8 cellular contexts compared by ENCODE assay signal in genomic region chr12:107760207-107760816, GRCh38. TPM values are rescaled to one million over a fixed set of nuclear protein-coding genes. Genes with fewer than 3 reads are reported as not detected.
DNase-seq lines count a peak whose midpoint lies in the region; ATAC-seq, FAIRE-seq and TF ChIP-seq lines count a peak whose summit lies in the region.

No MANE protein-coding gene starts in this region.

- H3K27me3 Mint-ChIP-seq in activated naive CD8-positive, alpha-beta T cell = no peaks in the 10 kb centered on the region

- CTCF ChIA-PET in A549 (lab: Yijun Ruan, JAX) = interaction anchor here (0.6 to 1.3 kb wide), 4 partner anchors 18 to 731 kb away, joined by 3 to 7 read pairs (median 4); no protein-coding TSS in a partner anchor

- no peak for FAIRE-seq in A549 (lab: Jason Lieb, UNC)

- TF ChIP-seq POLR2A in A549 (IDR thresholded peaks at IDR 0.05; ENCODE audit: low read length) (no peak), gastrocnemius medialis (IDR thresholded peaks at IDR 0.05) (no peak)

- H3K36me3 ChIP-seq in NT2/D1 (ENCODE audit: insufficient read depth, insufficient read length, low read length) (peaks cover 35% of the 10 kb centered on the region), hepatocyte (replicated peaks; ENCODE audit: insufficient read depth, low read depth) (peaks cover under 1% of the 10 kb centered on the region), gastrocnemius medialis (peaks cover 0 to 22% of the 10 kb centered on the region in 2 donors)

- H3K9me3 Mint-ChIP-seq in activated naive CD8-positive, alpha-beta T cell (ENCODE audit: low read depth) = no peaks in the 10 kb centered on the region

- peak overlapping the region; percentile 75 for H3K27ac Mint-ChIP-seq in activated naive CD8-positive, alpha-beta T cell

- WGBS in A549 (ENCODE audit: missing lambda C conversion rate) = 5% methylated on average over 15 of the region's 30 CpGs
- 3% methylated on average over 29 of the region's 30 CpGs for WGBS in hepatocyte (ENCODE audit: low lambda C conversion rate, missing lambda C conversion rate)

- no peak overlapping the region for H2AFZ ChIP-seq in hepatocyte

- H3K9me2 ChIP-seq in hepatocyte (replicated peaks; ENCODE audit: insufficient read depth) = no peaks in the 10 kb centered on the region

- H3K4me1 ChIP-seq in A549 (peaks cover 14% of the 10 kb centered on the region), NT2/D1 (ENCODE audit: insufficient read depth, insufficient read length) (no peaks in the 10 kb centered on the region), hepatocyte (ENCODE audit: insufficient read depth) (no peaks in the 10 kb centered on the region), gastrocnemius medialis (peaks cover 26 to 30% of the 10 kb centered on the region in 2 donors)

- TF ChIP-seq EP300 in A549 (IDR thresholded peaks at IDR 0.05) = no peak

- H3K79me2 ChIP-seq in hepatocyte = peaks cover 37% of the 10 kb centered on the region

- POLR2A ChIA-PET in A549 (lab: Yijun Ruan, JAX) = no interaction called here

- peaks cover 33% of the 10 kb centered on the region for H3K4me1 Mint-ChIP-seq in activated naive CD8-positive, alpha-beta T cell (ENCODE audit: low read depth)

- intact Hi-C loops in gastrocnemius medialis (cut with DNase I; ENCODE audit: low total_unique reads) = loop anchor here (5.0 kb wide), 1 partner anchor 752 kb away; no protein-coding TSS in a partner anchor

- no peaks in the 10 kb centered on the region for H3K36me3 Mint-ChIP-seq in activated naive CD8-positive, alpha-beta T cell

- ATAC-seq in A549 = peak; percentile 19 to 44
- ATAC-seq in GM18502 (IDR thresholded peaks at IDR 0.05; ENCODE audit: poor library complexity, unreplicated experiment) = peak; percentile 26
- peak; percentile 27 for ATAC-seq in HG03039 (IDR thresholded peaks at IDR 0.05; ENCODE audit: unreplicated experiment)
- peak; percentile 14 to 15 for ATAC-seq in gastrocnemius medialis
- ATAC-seq in GM18520 (IDR thresholded peaks at IDR 0.05; ENCODE audit: unreplicated experiment) = no peak

- in situ Hi-C loops in gastrocnemius medialis (cut with MboI; ENCODE audit: low sequenced_read_pairs in 4 of 4) = no loop called here

- peaks cover 13% of the 10 kb centered on the region for H4K20me1 ChIP-seq in hepatocyte (ENCODE audit: insufficient read depth, poor library complexity, severe bottlenecking)

- H3K9ac ChIP-seq in NT2/D1 (ENCODE audit: insufficient read length, low read depth) = peak overlapping the region; percentile 85

- peak; percentile 26 to 36 for DNase-seq in A549 (ENCODE audit: low read depth in 1 of 2, low spot score in 1 of 2)
- DNase-seq in NT2/D1 (ENCODE audit: low read depth, low spot score) = no peak
- peak; percentile 54 for DNase-seq in hepatocyte (ENCODE audit: low spot score)
- DNase-seq in gastrocnemius medialis = peak in 1 of 2 donors; percentile 22

- H3K4me2 ChIP-seq in A549 = peak overlapping the region; percentile 88
- peak overlapping the region; percentile 82 for H3K4me2 ChIP-seq in hepatocyte

- no peak for TF ChIP-seq CTCF in A549 (IDR thresholded peaks at IDR 0.05)
- TF ChIP-seq CTCF in hepatocyte (IDR thresholded peaks at IDR 0.05; ENCODE audit: poor library complexity) = no peak
- no peak for TF ChIP-seq CTCF in gastrocnemius medialis (IDR thresholded peaks at IDR 0.05 in 4 of 5, conservative IDR thresholded peaks at IDR 0.05 in 1 of 5)

- TF ChIP-seq RAD21 in A549 (conservative IDR thresholded peaks at IDR 0.05 in 1 of 2, IDR thresholded peaks at IDR 0.05 in 1 of 2) = no peak

- peak overlapping the region; percentile 91 to 96 for H3K27ac ChIP-seq in A549
- H3K27ac ChIP-seq in hepatocyte = peak overlapping the region; percentile 91
- peak overlapping the region; percentile 61 to 75 (median 67) for H3K27ac ChIP-seq in gastrocnemius medialis

- peak overlapping the region; percentile 90 for H3K4me3 ChIP-seq in A549
- H3K4me3 ChIP-seq in NT2/D1 (ENCODE audit: insufficient read length, low read depth) = peak overlapping the region; percentile 84
- peak overlapping the region; percentile 50 for H3K4me3 ChIP-seq in hepatocyte
- peak overlapping the region; percentile 73 to 93 (median 82) for H3K4me3 ChIP-seq in gastrocnemius medialis

- H3K27me3 ChIP-seq in NT2/D1 (ENCODE audit: insufficient read depth, insufficient read length) (peaks cover 4% of the 10 kb centered on the region), hepatocyte (no peaks in the 10 kb centered on the region), gastrocnemius medialis (no peaks in the 10 kb centered on the region)

- H3K9me3 ChIP-seq in A549 = no peaks in the 10 kb centered on the region
- no peaks in the 10 kb centered on the region for H3K9me3 ChIP-seq in NT2/D1 (ENCODE audit: insufficient read depth, low read length)
- no peaks in the 10 kb centered on the region for H3K9me3 ChIP-seq in hepatocyte (ENCODE audit: low read depth)
- H3K9me3 ChIP-seq in gastrocnemius medialis = no peaks in the 10 kb centered on the region

- peak overlapping the region; percentile 92 for H3K4me3 Mint-ChIP-seq in activated naive CD8-positive, alpha-beta T cell

TF ChIP-seq in A549, 52 proteins besides CTCF, POLR2A, EP300 and RAD21:
- TF ChIP-seq ZSCAN20 (CRISPR knock-in tag; IDR thresholded peaks at IDR 0.05) (no peak), CHD4 (IDR thresholded peaks at IDR 0.05; ENCODE audit: borderline replicate concordance) (no peak), USF2 (IDR thresholded peaks at IDR 0.05) (peak; percentile 69), ZFP36 (IDR thresholded peaks at IDR 0.05; ENCODE audit: borderline replicate concordance, partially characterized antibody) (no peak), MAFK (IDR thresholded peaks at IDR 0.05; ENCODE audit: partially characterized antibody) (no peak), FOXS1 (CRISPR knock-in tag; IDR thresholded peaks at IDR 0.05) (no peak), FOSL2 (IDR thresholded peaks at IDR 0.05) (no peak), FOSL2 (CRISPR knock-in tag; IDR thresholded peaks at IDR 0.05) (no peak), BHLHE40 (IDR thresholded peaks at IDR 0.05; ENCODE audit: low read depth, low read length) (0 out of 2 replicates have a peak, but pooled peaks have one; percentile 8)
- TF ChIP-seq, protein P1, sequence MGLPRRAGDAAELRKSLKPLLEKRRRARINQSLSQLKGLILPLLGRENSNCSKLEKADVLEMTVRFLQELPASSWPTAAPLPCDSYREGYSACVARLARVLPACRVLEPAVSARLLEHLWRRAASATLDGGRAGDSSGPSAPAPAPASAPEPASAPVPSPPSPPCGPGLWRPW (IDR thresholded peaks at IDR 0.05) = no peak

RNA-seq across cellular contexts. Expression of gene PRDM4, which starts 0.6 kb away (rescaled TPM):
- polyA plus RNA-seq in A549 (2011; rRNA removed) = 31.6 and 36.5 TPM in 2 replicates
- polyA plus RNA-seq in A549 (2012; cell fraction: cytosol; rRNA removed) = 15.7 and 19.0 TPM in 2 replicates
- polyA plus RNA-seq in A549 (2012; cell fraction: nucleus; rRNA removed) = 13.9 and 18.0 TPM in 2 replicates
- polyA plus RNA-seq in A549 (2017; fragmentation: RNase III; extraction: RNeasy Plus Mini Kit Qiagen cat#74134 plus additional on column Dnase treatment) = 13.5 to 14.9 TPM (median 14.6 TPM) in 3 replicates
- polyA minus RNA-seq in A549 (2011; rRNA and poly(A)+ RNA removed) = 35.0 and 42.4 TPM in 2 replicates
- total RNA-seq in hepatocyte = 38.7 and 46.4 TPM in 2 replicates
- 25.9 and 28.5 TPM in 2 replicates for polyA plus RNA-seq in hepatocyte
- total RNA-seq in gastrocnemius medialis = 10 to 100 TPM; 13.8 to 21.0 (median 19.2) TPM

RNA-seq across cellular contexts. Expression of gene ASCL4, which starts 14.2 kb away (rescaled TPM):
- polyA plus RNA-seq in A549 (2011; rRNA removed) (not detected in 2 replicates), A549 (2017; fragmentation: RNase III; extraction: RNeasy Plus Mini Kit Qiagen cat#74134 plus additional on column Dnase treatment) (not detected in 3 replicates), hepatocyte (0.69 TPM in 1 of 2 replicates, not detected in the other)
- not detected in 2 replicates for polyA plus RNA-seq in A549 (2012; cell fraction: cytosol; rRNA removed)
- 0.01 TPM in 1 of 2 replicates, not detected in the other for polyA plus RNA-seq in A549 (2012; cell fraction: nucleus; rRNA removed)
- not detected in 2 replicates for polyA minus RNA-seq in A549 (2011; rRNA and poly(A)+ RNA removed)
- total RNA-seq in hepatocyte (0.08 and 0.30 TPM in 2 replicates), gastrocnemius medialis (not detected)
